In the genomic region with DNA sequence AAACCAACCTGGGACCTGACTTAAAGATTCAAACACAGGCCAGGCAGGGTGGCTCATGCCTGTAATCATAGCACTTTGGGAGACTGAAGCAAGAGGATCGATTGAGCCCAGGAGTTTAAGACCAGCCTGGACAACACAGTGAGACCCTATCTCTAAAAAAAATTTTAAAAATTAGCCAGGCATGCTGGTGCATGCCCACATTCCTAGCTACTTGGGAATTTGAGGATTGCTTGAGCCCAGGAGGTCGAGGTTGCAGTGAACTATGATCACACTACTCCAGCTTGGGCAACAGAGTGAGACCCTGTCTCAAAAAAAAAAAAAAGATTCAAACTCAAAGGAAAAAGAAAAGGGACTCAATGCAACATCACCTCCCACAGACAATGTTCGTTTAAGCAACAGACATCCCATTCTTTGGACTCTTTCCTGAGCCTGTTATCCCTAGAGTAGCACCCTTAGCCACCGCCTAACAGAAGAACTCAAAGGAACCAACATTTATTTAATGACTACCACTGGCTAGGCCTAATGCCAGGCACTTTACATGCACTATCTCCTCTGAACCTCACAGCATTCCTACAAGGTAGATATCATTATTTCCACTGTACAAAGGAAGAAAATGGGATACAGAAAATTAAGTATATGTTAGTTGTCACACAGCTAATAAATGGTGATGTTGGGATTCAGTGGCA, we compare ENCODE assay signal across 22 cellular contexts. TPM values are rescaled to one million over a fixed set of nuclear protein-coding genes. Genes with fewer than 3 reads are reported as not detected.
DNase-seq lines count a peak whose midpoint lies in the region; ATAC-seq, FAIRE-seq and TF ChIP-seq lines count a peak whose summit lies in the region.
"Had no signal": no experiment of that assay in that cellular context is flagged by ENCODE, and none has a peak within 500 bp of the region (broad histone marks: within the 10 kb centered on the region; RNA-seq: fewer than 3 reads in every experiment).

No MANE protein-coding gene starts in this region.

- FAIRE-seq in A549 (lab: Jason Lieb, UNC) = no peak
- FAIRE-seq: G401.6, H54 had no signal

- H3K27me3 Mint-ChIP-seq in brain (no peaks in the 10 kb centered on the region), neural progenitor cell (ENCODE audit: insufficient read depth, low read depth) (no peaks in the 10 kb centered on the region)
- H3K27me3 Mint-ChIP-seq in activated naive CD4-positive, alpha-beta T cell treated with anti-CD3 and anti-CD28 coated beads for 36 hours (ENCODE audit: low read depth) = no peaks in the 10 kb centered on the region

- ATAC-seq in A549 (no peak), GM18502 (IDR thresholded peaks at IDR 0.05; ENCODE audit: poor library complexity, unreplicated experiment) (no peak)
- no peak for ATAC-seq in activated naive CD4-positive, alpha-beta T cell treated with anti-CD3 and anti-CD28 coated beads, Interleukin-2, amount 50 U/mL, for 72 hours

- no peaks in the 10 kb centered on the region for H3F3A ChIP-seq in neural progenitor cell (ENCODE audit: low read depth)

- H4K20me1 ChIP-seq in neural progenitor cell (ENCODE audit: low read depth) = peaks cover 32% of the 10 kb centered on the region

- H2AFZ ChIP-seq in neural progenitor cell (replicated peaks) = no peak overlapping the region

- H3K36me3 ChIP-seq in neural progenitor cell = no peaks in the 10 kb centered on the region

- H3K4me3 ChIP-seq in A549 (no peak overlapping the region), neural progenitor cell (no peak overlapping the region)
- H3K4me3 ChIP-seq: SK-N-MC had no signal

- no peak for TF ChIP-seq EP300 in A549 (IDR thresholded peaks at IDR 0.05)

- POLR2A ChIA-PET in A549 (lab: Yijun Ruan, JAX) = interaction anchor here (1.5 kb wide), 1 partner anchor 9 kb away, joined by 4 read pairs; no protein-coding TSS in a partner anchor

- H3K9me3 Mint-ChIP-seq in brain (peaks cover 0 to 3% (median 0%) of the 10 kb centered on the region in 5 experiments), neural progenitor cell (no peaks in the 10 kb centered on the region)
- H3K9me3 Mint-ChIP-seq in activated naive CD4-positive, alpha-beta T cell treated with anti-CD3 and anti-CD28 coated beads, Interleukin-2, amount 50 U/mL, for 72 hours = no peaks in the 10 kb centered on the region
- no peaks in the 10 kb centered on the region for H3K9me3 Mint-ChIP-seq in activated naive CD4-positive, alpha-beta T cell treated with anti-CD3 and anti-CD28 coated beads for 36 hours

- 0 out of 6 replicates have a peak overlapping the region, but pooled peaks of 1 of the 2 experiments have one; percentile 1 for H3K27ac ChIP-seq in A549
- H3K27ac ChIP-seq in neural progenitor cell = no peak overlapping the region
- no peak overlapping the region for H3K27ac ChIP-seq in substantia nigra (ENCODE audit: low read depth, low read length, poor library complexity, severe bottlenecking)
- H3K27ac ChIP-seq: KMS-11, SK-N-MC had no signal

- H3K27me3 ChIP-seq in neural progenitor cell = no peaks in the 10 kb centered on the region

- intact Hi-C loops in activated naive CD4-positive, alpha-beta T cell treated with anti-CD3 and anti-CD28 coated beads for 36 hours (cut with micrococcal nuclease) = no loop called here

- peaks cover 12% of the 10 kb centered on the region for H3K79me2 ChIP-seq in neural progenitor cell (ENCODE audit: low read depth)

- H3K4me1 Mint-ChIP-seq in brain (peaks cover 38% of the 10 kb centered on the region), neural progenitor cell (peaks cover 12% of the 10 kb centered on the region)
- no peaks in the 10 kb centered on the region for H3K4me1 Mint-ChIP-seq in activated naive CD4-positive, alpha-beta T cell treated with anti-CD3 and anti-CD28 coated beads for 36 hours (ENCODE audit: low read depth)

- H3K27ac Mint-ChIP-seq in brain (peak overlapping the region in 3 of 5 experiments; percentile 2 to 25 (median 9)), neural progenitor cell (no peak overlapping the region)
- H3K27ac Mint-ChIP-seq in activated naive CD4-positive, alpha-beta T cell treated with anti-CD3 and anti-CD28 coated beads, Interleukin-2, amount 50 U/mL, for 72 hours = no peak overlapping the region
- H3K27ac Mint-ChIP-seq in activated naive CD4-positive, alpha-beta T cell treated with anti-CD3 and anti-CD28 coated beads for 36 hours = no peak overlapping the region
- H3K27ac Mint-ChIP-seq: CD14-positive monocyte had no signal

- WGBS in A549 (ENCODE audit: missing lambda C conversion rate) = 73% methylated on average over 4 of the region's 4 CpGs

- CTCF ChIA-PET in A549 (lab: Yijun Ruan, JAX) = interaction anchor here (0.6 to 21.3 kb wide), 4 partner anchors 9 to 368 kb away, joined by 3 to 263 read pairs (median 10); partner anchors contain the start of gene MYO18A
- CTCF ChIA-PET in activated naive CD4-positive, alpha-beta T cell treated with anti-CD3 and anti-CD28 coated beads for 36 hours (lab: Charles Lee) = interaction anchor here (1.1 kb wide), 2 partner anchors 13 to 22 kb away, joined by 3 read pairs; partner anchors contain the start of gene MYO18A

- H3K4me2 ChIP-seq in A549 (0 out of 3 replicates have a peak overlapping the region, but pooled peaks have one; percentile 6), neural progenitor cell (peak overlapping the region; percentile 11)
- H3K4me2 ChIP-seq: KMS-11 had no signal

- no peaks in the 10 kb centered on the region for H3K9me3 ChIP-seq in A549
- H3K9me3 ChIP-seq in neural progenitor cell (ENCODE audit: low read depth) = no peaks in the 10 kb centered on the region

- H3K9ac ChIP-seq in neural progenitor cell = no peak overlapping the region
- H3K9ac ChIP-seq: KMS-11 had no signal

- TF ChIP-seq CTCF in A549 (IDR thresholded peaks at IDR 0.05) (no peak), brain (conservative IDR thresholded peaks at IDR 0.05) (no peak), neural progenitor cell (IDR thresholded peaks at IDR 0.05) (no peak)

- DNase-seq in A549 (ENCODE audit: low read depth in 1 of 2, low spot score in 1 of 2) = no peak
- DNase-seq in NCI-H226 = peak; percentile 48
- no peak for DNase-seq in neural progenitor cell (ENCODE audit: low spot score)
- DNase-seq in activated naive CD4-positive, alpha-beta T cell treated with anti-CD3 and anti-CD28 coated beads, Interleukin-2, amount 50 U/mL, for 72 hours (ENCODE audit: low spot score in 2 of 2) = no peak
- DNase-seq in substantia nigra (lab: John Stamatoyannopoulos, UW) = no peak
- no peak for DNase-seq in activated naive CD4-positive, alpha-beta T cell treated with anti-CD3 and anti-CD28 coated beads for 36 hours
- DNase-seq: 8988T, AML-193, NCI-H1092 treated with DMSO at 0.1 percent for 48 hours, NCI-H146, NCI-H2029 treated with DMSO at 0.1 percent for 48 hours, NCI-H2171, NCI-H526, OCI-M1, Right ventricle myocardium superior had no signal

- H3K4me1 ChIP-seq in A549 (peaks cover 12% of the 10 kb centered on the region), neural progenitor cell (peaks cover 10% of the 10 kb centered on the region)

- H3K36me3 Mint-ChIP-seq in brain (peaks cover 61% of the 10 kb centered on the region), neural progenitor cell (peaks cover 16% of the 10 kb centered on the region)
- H3K36me3 Mint-ChIP-seq in activated naive CD4-positive, alpha-beta T cell treated with anti-CD3 and anti-CD28 coated beads, Interleukin-2, amount 50 U/mL, for 72 hours = peaks cover 5% of the 10 kb centered on the region in 2 donors
- peaks cover 4% of the 10 kb centered on the region for H3K36me3 Mint-ChIP-seq in activated naive CD4-positive, alpha-beta T cell treated with anti-CD3 and anti-CD28 coated beads for 36 hours (ENCODE audit: low read depth)

- no peak overlapping the region for H3K4me3 Mint-ChIP-seq in brain
- H3K4me3 Mint-ChIP-seq in neural progenitor cell = no peak overlapping the region
- H3K4me3 Mint-ChIP-seq in activated naive CD4-positive, alpha-beta T cell treated with anti-CD3 and anti-CD28 coated beads for 36 hours = no peak overlapping the region
- H3K4me3 Mint-ChIP-seq: CD14-positive monocyte had no signal

- no peak for TF ChIP-seq POLR2A in A549 (IDR thresholded peaks at IDR 0.05; ENCODE audit: low read length)

- no peak for TF ChIP-seq RAD21 in A549 (conservative IDR thresholded peaks at IDR 0.05 in 1 of 2, IDR thresholded peaks at IDR 0.05 in 1 of 2)

TF ChIP-seq in A549, 52 proteins besides CTCF, POLR2A, EP300 and RAD21 (continues in another document):
- TF ChIP-seq GATA3 (IDR thresholded peaks at IDR 0.05; ENCODE audit: borderline replicate concordance) = no peak
- TF ChIP-seq NFE2L2 (conservative IDR thresholded peaks at IDR 0.05; ENCODE audit: low read length) = no peak

RNA-seq across cellular contexts. Expression of gene MYO18A, which starts 12.7 kb away (rescaled TPM):
- polyA plus RNA-seq in A549 (2011; rRNA removed) (12.3 and 26.3 TPM in 2 replicates), A549 (2017; fragmentation: RNase III; extraction: RNeasy Plus Mini Kit Qiagen cat#74134 plus additional on column Dnase treatment) (22.4 to 29.7 TPM (median 28.4 TPM) in 3 replicates), brain (ENCODE audit: insufficient read depth, low read depth, low replicate concordance) (55.9 TPM)
- 8.3 and 9.9 TPM in 2 replicates for polyA plus RNA-seq in A549 (2012; cell fraction: cytosol; rRNA removed)
- 37.5 and 46.4 TPM in 2 replicates for polyA plus RNA-seq in A549 (2012; cell fraction: nucleus; rRNA removed)
- polyA minus RNA-seq in A549 (2011; rRNA and poly(A)+ RNA removed) = 47.9 and 52.2 TPM in 2 replicates
- total RNA-seq in neural progenitor cell (ENCODE audit: low replicate concordance) = 11.6 and 24.8 TPM in 2 replicates
- total RNA-seq in activated naive CD4-positive, alpha-beta T cell treated with anti-CD3 and anti-CD28 coated beads, Interleukin-2, amount 50 U/mL, for 72 hours = 10 to 100 TPM; 38.8 to 62.8 TPM
- 10 to 100 TPM; 23.8 to 25.0 TPM for total RNA-seq in activated naive CD4-positive, alpha-beta T cell treated with anti-CD3 and anti-CD28 coated beads for 36 hours

Comparison
In these comparisons a context has a peak if more than half of its experiments do, and no peak if none do; other contexts are left out.
1. H3K27ac Mint-ChIP-seq: peak in brain (3 of 5); none in neural progenitor cell (single experiment), activated naive CD4-positive, alpha-beta T cell treated with anti-CD3 and anti-CD28 coated beads, Interleukin-2, amount 50 U/mL, for 72 hours (0 of 2) and activated naive CD4-positive, alpha-beta T cell treated with anti-CD3 and anti-CD28 coated beads for 36 hours (single experiment).